In genomic region chr16:89143911-89144675, GRCh38 we compare ENCODE assay signal across 19 cellular contexts. TPM values are rescaled to one million over a fixed set of nuclear protein-coding genes. Genes with fewer than 3 reads are reported as not detected.
"Had no signal": no experiment of that assay in that cellular context is flagged by ENCODE, and none has a peak within 500 bp of the region (broad histone marks: within the 10 kb centered on the region; RNA-seq: fewer than 3 reads in every experiment).

No MANE protein-coding gene starts in this region.

- H3K4me3 ChIP-seq: cardiac muscle cell, coronary artery, gastrocnemius medialis, hepatocyte, prostate gland, sigmoid colon, testis, uterus had no signal

- H3K79me2 ChIP-seq: hepatocyte had no signal

- ATAC-seq: gastrocnemius medialis; stimulated activated naive CD8-positive, alpha-beta T cell treated with anti-CD3 and anti-CD28 coated beads, Interleukin-15, Interleukin-2, amounts not matched to agents 100 U/mL and 50 U/mL, for 24 hours had no signal

- H3K27ac Mint-ChIP-seq: T-helper 1 cell treated with Interleukin-12 subunit alpha and Interleukin-12 subunit beta and Interleukin-4 antibody, amounts not matched to agents 30 μg/mL and 1 μg/mL, for 36 hours had no signal

- H3K4me1 ChIP-seq: gastrocnemius medialis, prostate gland, sigmoid colon, testis, uterus had no signal

- DNase-seq: activated CD4-positive, CD25-positive, alpha-beta regulatory T cell; activated gamma-delta T cell; activated T-cell treated with anti-CD3 and anti-CD28 coated beads, Interleukin-2, amount 50 U/mL, for 48 hours; effector CD4-positive, alpha-beta T cell; gastrocnemius medialis; midbrain; naive B cell; sigmoid colon; stimulated activated CD4-positive, alpha-beta T cell treated with anti-CD3 and anti-CD28 coated beads, Interleukin-12 subunit alpha, Interleukin-12 subunit beta, amount 100 ng/mL, for 4 hours; stimulated activated naive CD8-positive, alpha-beta T cell treated with anti-CD3 and anti-CD28 coated beads, Interleukin-15, Interleukin-2, amounts not matched to agents 100 U/mL and 50 U/mL, for 24 hours; testis; uterus had no signal

- H3K27me3 Mint-ChIP-seq: naive B cell had no signal

- H2AFZ ChIP-seq: hepatocyte had no signal

- H3K36me3 ChIP-seq: cardiac muscle cell, prostate gland, uterus had no signal

- H3K4me3 Mint-ChIP-seq: naive B cell; T-helper 1 cell treated with Interleukin-12 subunit alpha and Interleukin-12 subunit beta and Interleukin-4 antibody, amounts not matched to agents 30 μg/mL and 1 μg/mL, for 36 hours had no signal

- H3K27me3 ChIP-seq: cardiac muscle cell, gastrocnemius medialis, hepatocyte, sigmoid colon, testis, uterus had no signal

- H3K4me2 ChIP-seq: hepatocyte had no signal

- H3K27ac ChIP-seq: cardiac muscle cell, coronary artery, gastrocnemius medialis, hepatocyte, prostate gland, sigmoid colon, testis, uterus had no signal

- H3K9me3 ChIP-seq: gastrocnemius medialis, prostate gland, sigmoid colon, testis, uterus had no signal

RNA-seq across cellular contexts. Expression of gene CDH15, which starts 27.5 kb away (rescaled TPM):
- total RNA-seq: endothelial cell of umbilical vein, lower leg skin, sigmoid colon had no signal

RNA-seq across cellular contexts. Expression of gene SLC22A31, which starts 56.2 kb away (rescaled TPM):
- total RNA-seq: endothelial cell of umbilical vein, gastrocnemius medialis, sigmoid colon, uterus had no signal
